ENCODE assay signal across 16 cellular contexts in the genomic region with DNA sequence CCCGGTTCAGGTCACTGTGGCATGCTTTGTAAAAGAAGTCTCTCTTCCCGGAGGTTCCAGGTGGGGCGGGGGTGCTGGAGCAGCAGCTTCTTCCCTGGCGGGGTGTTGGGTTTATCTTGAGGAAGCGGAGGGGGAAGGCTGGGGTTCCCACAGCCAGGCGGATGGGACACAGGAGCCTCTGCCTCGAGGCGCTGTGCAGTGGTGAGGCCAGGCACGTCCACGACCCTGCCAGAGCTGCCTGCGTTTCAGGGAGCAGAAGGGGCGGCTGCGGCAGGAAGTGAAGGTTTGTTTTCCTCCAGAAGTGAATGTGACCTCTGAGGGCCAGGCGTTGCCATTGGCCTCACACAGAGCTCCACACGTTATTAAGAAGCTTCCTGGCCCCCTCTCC. TPM values are rescaled to one million over a fixed set of nuclear protein-coding genes. Genes with fewer than 3 reads are reported as not detected.
DNase-seq lines count a peak whose midpoint lies in the region; ATAC-seq and TF ChIP-seq lines count a peak whose summit lies in the region.
"Had no signal": no experiment of that assay in that cellular context is flagged by ENCODE, and none has a peak within 500 bp of the region (broad histone marks: within the 10 kb centered on the region; RNA-seq: fewer than 3 reads in every experiment).

No MANE protein-coding gene starts in this region.

- no peak overlapping the region for H3K4me3 ChIP-seq in ovary
- H3K4me3 ChIP-seq in CD4-positive, alpha-beta memory T cell (ENCODE audit: low read length in 2 of 2), result no peak overlapping the region
- H3K4me3 ChIP-seq: A549, SK-N-MC, skin epidermis, transverse colon had no signal

- peak; percentile 52 for ATAC-seq in activated CD4-positive, alpha-beta T cell treated with anti-CD3 and anti-CD28 coated beads for 36 hours
- no peak for ATAC-seq in activated CD8-positive, alpha-beta T cell treated with anti-CD3 and anti-CD28 coated beads for 36 hours
- ATAC-seq in left ventricle myocardium superior (peak; percentile 10), GM18520 (IDR thresholded peaks at IDR 0.05; ENCODE audit: unreplicated experiment) (no peak)
- ATAC-seq: A549 had no signal

- TF ChIP-seq POLR2A in ovary (IDR thresholded peaks at IDR 0.05), result no peak

- CTCF ChIA-PET in activated CD4-positive, alpha-beta T cell treated with anti-CD3 and anti-CD28 coated beads for 36 hours (lab: Charles Lee), result interaction anchor here (1.0 to 1.9 kb wide), 4 partner anchors 11 to 299 kb away, joined by 3 to 6 read pairs (median 6); no protein-coding TSS in a partner anchor
- CTCF ChIA-PET in activated CD8-positive, alpha-beta T cell treated with anti-CD3 and anti-CD28 coated beads for 36 hours (lab: Charles Lee), result interaction anchor here (1.0 kb wide), 1 partner anchor 17 kb away, joined by 4 read pairs; no protein-coding TSS in a partner anchor
- CTCF ChIA-PET in CD4-positive, alpha-beta memory T cell (lab: Charles Lee; ENCODE audit: partially characterized antibody), result no interaction called here

- H3K4me1 ChIP-seq in ovary (ENCODE audit: insufficient read depth), result peaks cover 15% of the 10 kb centered on the region
- peaks cover 10% of the 10 kb centered on the region for H3K4me1 ChIP-seq in CD4-positive, alpha-beta memory T cell (ENCODE audit: insufficient read depth, low read length)

- peak overlapping the region in 1 of 2 donors; percentile 13 for H3K27ac ChIP-seq in ovary
- H3K27ac ChIP-seq in CD4-positive, alpha-beta memory T cell (ENCODE audit: low read depth, low read length), result no peak overlapping the region
- H3K27ac ChIP-seq: A549, SK-N-MC, skin epidermis, transverse colon had no signal

- no peaks in the 10 kb centered on the region for H3K36me3 ChIP-seq in ovary
- H3K36me3 ChIP-seq in CD4-positive, alpha-beta memory T cell (ENCODE audit: insufficient read depth, low read length), result peaks cover 11% of the 10 kb centered on the region

- no peaks in the 10 kb centered on the region for H3K9me3 Mint-ChIP-seq in activated CD4-positive, alpha-beta T cell treated with anti-CD3 and anti-CD28 coated beads for 36 hours (ENCODE audit: low read depth)
- H3K9me3 Mint-ChIP-seq in activated CD8-positive, alpha-beta T cell treated with anti-CD3 and anti-CD28 coated beads for 36 hours, result no peaks in the 10 kb centered on the region
- peaks cover 0 to under 1% (median 0%) of the 10 kb centered on the region in 8 donors for H3K9me3 Mint-ChIP-seq in CD4-positive, alpha-beta memory T cell
- H3K9me3 Mint-ChIP-seq: activated CD4-positive, alpha-beta memory T cell treated with anti-CD3 and anti-CD28 coated beads for 36 hours had no signal

- peak; percentile 44 for DNase-seq in activated CD4-positive, alpha-beta T cell treated with anti-CD3 and anti-CD28 coated beads for 36 hours
- no peak for DNase-seq in activated CD4-positive, alpha-beta T cell treated with anti-CD3 and anti-CD28 coated beads for 4 hours
- peak; percentile 45 for DNase-seq in activated CD8-positive, alpha-beta T cell treated with anti-CD3 and anti-CD28 coated beads for 36 hours
- no peak for DNase-seq in left ventricle myocardium superior
- DNase-seq in ovary, result peak in 3 of 5 donors; percentile 20 to 61 (median 40)
- no peak for DNase-seq in CD4-positive, alpha-beta memory T cell
- DNase-seq in SKM-1 treated with dmso at 0.1 percent for 144 hours (lab: John Stamatoyannopoulos, UW; ENCODE audit: unreplicated experiment), result no peak
- DNase-seq: activated CD4-positive, alpha-beta memory T cell treated with anti-CD3 and anti-CD28 coated beads for 36 hours; DMS79; KBM-7; NCI-H187; transverse colon had no signal

- no peaks in the 10 kb centered on the region for H3K9me3 ChIP-seq in ovary
- H3K9me3 ChIP-seq in CD4-positive, alpha-beta memory T cell (ENCODE audit: control insufficient read depth in 1 of 2, low read length in 2 of 2), result no peaks in the 10 kb centered on the region
- H3K9me3 ChIP-seq: A549, transverse colon had no signal

- 21 to 39% (median 36%) methylated on average over 15 of the region's 15 CpGs for WGBS in ovary, 3 donors

- TF ChIP-seq CTCF in activated CD8-positive, alpha-beta T cell treated with anti-CD3 and anti-CD28 coated beads for 36 hours (IDR thresholded peaks at IDR 0.05), result no peak
- no peak for TF ChIP-seq CTCF in ovary (IDR thresholded peaks at IDR 0.05)

- TF ChIP-seq EP300 in ovary (IDR thresholded peaks at IDR 0.05), result no peak

- H3K4me1 Mint-ChIP-seq in activated CD4-positive, alpha-beta T cell treated with anti-CD3 and anti-CD28 coated beads for 36 hours, result peaks cover 41% of the 10 kb centered on the region
- peaks cover 56% of the 10 kb centered on the region for H3K4me1 Mint-ChIP-seq in activated CD8-positive, alpha-beta T cell treated with anti-CD3 and anti-CD28 coated beads for 36 hours (ENCODE audit: low read depth)
- peaks cover 8 to 24% (median 16%) of the 10 kb centered on the region in 4 donors for H3K4me1 Mint-ChIP-seq in CD4-positive, alpha-beta memory T cell

- H3K27ac Mint-ChIP-seq in activated CD4-positive, alpha-beta T cell treated with anti-CD3 and anti-CD28 coated beads for 36 hours, result peak overlapping the region; percentile 81
- H3K27ac Mint-ChIP-seq in activated CD8-positive, alpha-beta T cell treated with anti-CD3 and anti-CD28 coated beads for 36 hours, result peak overlapping the region; percentile 82
- peak overlapping the region in 3 of 7 donors; percentile 15 to 70 (median 56) for H3K27ac Mint-ChIP-seq in CD4-positive, alpha-beta memory T cell
- H3K27ac Mint-ChIP-seq: activated CD4-positive, alpha-beta memory T cell treated with anti-CD3 and anti-CD28 coated beads for 36 hours had no signal

- no peak overlapping the region for H3K4me3 Mint-ChIP-seq in activated CD4-positive, alpha-beta T cell treated with anti-CD3 and anti-CD28 coated beads for 36 hours
- H3K4me3 Mint-ChIP-seq in activated CD8-positive, alpha-beta T cell treated with anti-CD3 and anti-CD28 coated beads for 36 hours, result no peak overlapping the region
- no peak overlapping the region for H3K4me3 Mint-ChIP-seq in CD4-positive, alpha-beta memory T cell
- H3K4me3 Mint-ChIP-seq: activated CD4-positive, alpha-beta memory T cell treated with anti-CD3 and anti-CD28 coated beads for 36 hours had no signal

- H3K36me3 Mint-ChIP-seq in activated CD4-positive, alpha-beta T cell treated with anti-CD3 and anti-CD28 coated beads for 36 hours (ENCODE audit: low read depth), result peaks cover 7% of the 10 kb centered on the region
- H3K36me3 Mint-ChIP-seq in activated CD8-positive, alpha-beta T cell treated with anti-CD3 and anti-CD28 coated beads for 36 hours (ENCODE audit: low read depth), result peaks cover 28% of the 10 kb centered on the region
- H3K36me3 Mint-ChIP-seq in CD4-positive, alpha-beta memory T cell, result peaks cover 9 to 39% of the 10 kb centered on the region in 2 donors

- intact Hi-C loops in activated CD4-positive, alpha-beta T cell treated with anti-CD3 and anti-CD28 coated beads for 36 hours (cut with DNase I, micrococcal nuclease), result no loop called here
- intact Hi-C loops in activated CD8-positive, alpha-beta T cell treated with anti-CD3 and anti-CD28 coated beads for 36 hours (cut with micrococcal nuclease), result no loop called here
- intact Hi-C loops in left ventricle myocardium superior (cut with micrococcal nuclease), result no loop called here
- intact Hi-C loops in ovary (cut with DNase I), result no loop called here
- intact Hi-C loops in CD4-positive, alpha-beta memory T cell (cut with micrococcal nuclease), result no loop called here

- POLR2A ChIA-PET in activated CD4-positive, alpha-beta T cell treated with anti-CD3 and anti-CD28 coated beads for 36 hours (lab: Charles Lee), result no interaction called here
- POLR2A ChIA-PET in activated CD8-positive, alpha-beta T cell treated with anti-CD3 and anti-CD28 coated beads for 36 hours (lab: Charles Lee), result no interaction called here
- POLR2A ChIA-PET in CD4-positive, alpha-beta memory T cell (lab: Charles Lee; ENCODE audit: partially characterized antibody), result no interaction called here

- no peaks in the 10 kb centered on the region for H3K27me3 Mint-ChIP-seq in activated CD4-positive, alpha-beta T cell treated with anti-CD3 and anti-CD28 coated beads for 36 hours
- H3K27me3 Mint-ChIP-seq in activated CD8-positive, alpha-beta T cell treated with anti-CD3 and anti-CD28 coated beads for 36 hours, result no peaks in the 10 kb centered on the region
- H3K27me3 Mint-ChIP-seq in CD4-positive, alpha-beta memory T cell, result no peaks in the 10 kb centered on the region
- H3K27me3 Mint-ChIP-seq: activated CD4-positive, alpha-beta memory T cell treated with anti-CD3 and anti-CD28 coated beads for 36 hours had no signal

- no peaks in the 10 kb centered on the region for H3K27me3 ChIP-seq in ovary
- H3K27me3 ChIP-seq in CD4-positive, alpha-beta memory T cell (ENCODE audit: insufficient read depth, low read length), result no peaks in the 10 kb centered on the region
- H3K27me3 ChIP-seq: transverse colon had no signal

RNA-seq across cellular contexts. Expression of a gene that starts 20.1 kb away (rescaled TPM):
- 10 to 100 TPM; 30.6 to 31.3 TPM for total RNA-seq in activated CD4-positive, alpha-beta T cell treated with anti-CD3 and anti-CD28 coated beads for 36 hours
- total RNA-seq in activated CD8-positive, alpha-beta T cell treated with anti-CD3 and anti-CD28 coated beads for 36 hours, result 10 to 100 TPM; 41.4 to 42.9 TPM
- total RNA-seq in left ventricle myocardium superior (4.1 TPM), ovary (1 to 10 TPM; 1.5 to 5.0 (median 2.9) TPM)
- 1 to 10 TPM in 1 of 2 donors, under 1 TPM in 1; 0.57 to 2.2 TPM for polyA plus RNA-seq in ovary
- total RNA-seq in CD4-positive, alpha-beta memory T cell, result 10 to 100 TPM; 34.5 to 35.0 TPM
- 10 to 100 TPM; 66.7 to 74.7 TPM for polyA plus RNA-seq in CD4-positive, alpha-beta memory T cell

Comparison
In these comparisons a context has a peak if more than half of its experiments do, and no peak if none do; other contexts are left out.
1. DNase-seq: peak in activated CD4-positive, alpha-beta T cell treated with anti-CD3 and anti-CD28 coated beads for 36 hours (single experiment), activated CD8-positive, alpha-beta T cell treated with anti-CD3 and anti-CD28 coated beads for 36 hours (single experiment) and ovary (3 of 5); none in activated CD4-positive, alpha-beta T cell treated with anti-CD3 and anti-CD28 coated beads for 4 hours (0 of 2), left ventricle myocardium superior (single experiment), CD4-positive, alpha-beta memory T cell (0 of 5) and SKM-1 treated with dmso at 0.1 percent for 144 hours (single experiment).
2. ATAC-seq: peak in activated CD4-positive, alpha-beta T cell treated with anti-CD3 and anti-CD28 coated beads for 36 hours (single experiment) and left ventricle myocardium superior (single experiment); none in activated CD8-positive, alpha-beta T cell treated with anti-CD3 and anti-CD28 coated beads for 36 hours (single experiment) and GM18520 (single experiment).